ENCODE assay signal across 21 cellular contexts in genomic region chr2:165508927-165509326, GRCh38. TPM values are rescaled to one million over a fixed set of nuclear protein-coding genes. Genes with fewer than 3 reads are reported as not detected.
DNase-seq lines count a peak whose midpoint lies in the region; ATAC-seq, FAIRE-seq and TF ChIP-seq lines count a peak whose summit lies in the region.
"Had no signal": no experiment of that assay in that cellular context is flagged by ENCODE, and none has a peak within 500 bp of the region (broad histone marks: within the 10 kb centered on the region; RNA-seq: fewer than 3 reads in every experiment).

No MANE protein-coding gene starts in this region.

- DNase-seq in ELR (ENCODE audit: low read depth), result peak; percentile 15
- peak; percentile 74 for DNase-seq in PC-3
- peak; percentile 16 for DNase-seq in bronchial epithelial cell (ENCODE audit: low read depth)
- DNase-seq in foreskin keratinocyte, result no peak
- DNase-seq in LoVo (ENCODE audit: low spot score), result no peak
- DNase-seq: 8988T; C1 segment of cervical spinal cord; Calu3; CD4-positive, alpha-beta memory T cell; COR-L47; DMS153; DND-41; GDM1; GM23248; H7; HCEC 1CT had no signal

- H3K27ac ChIP-seq in PC-3 (ENCODE audit: low read length), result no peak overlapping the region
- no peak overlapping the region for H3K27ac ChIP-seq in foreskin keratinocyte
- H3K27ac ChIP-seq: GM23248 had no signal

- POLR2A ChIA-PET in PC-3 (lab: Charles Lee; ENCODE audit: unreplicated experiment), result interaction anchor here (0.6 kb wide), 1 partner anchor 103 kb away, joined by 5 read pairs; no protein-coding TSS in a partner anchor

- H4K20me1 ChIP-seq in PC-3 (ENCODE audit: low read length), result no peaks in the 10 kb centered on the region

- H3K4me3 ChIP-seq in PC-3 (ENCODE audit: low read length) (no peak overlapping the region), bronchial epithelial cell (ENCODE audit: low read depth, low read length) (no peak overlapping the region)
- H3K4me3 ChIP-seq: GM12878, GM23248 had no signal

- TF ChIP-seq CTCF in PC-3 (conservative IDR thresholded peaks at IDR 0.05; ENCODE audit: low read depth, low read length) (no peak), bronchial epithelial cell (IDR thresholded peaks at IDR 0.05; ENCODE audit: insufficient read depth, low read length, severe bottlenecking) (no peak), foreskin keratinocyte (conservative IDR thresholded peaks at IDR 0.05) (no peak)

- no peaks in the 10 kb centered on the region for H3K27me3 ChIP-seq in PC-3 (ENCODE audit: low read length)
- H3K27me3 ChIP-seq in bronchial epithelial cell (ENCODE audit: control insufficient read depth, insufficient read depth, low read length), result no peaks in the 10 kb centered on the region
- no peaks in the 10 kb centered on the region for H3K27me3 ChIP-seq in foreskin keratinocyte

- no peak overlapping the region for H2AFZ ChIP-seq in PC-3 (ENCODE audit: low read length)
- H2AFZ ChIP-seq: GM23248 had no signal

- H3K4me1 ChIP-seq in PC-3 (ENCODE audit: insufficient read depth, low read length), result peaks cover 6% of the 10 kb centered on the region
- H3K4me1 ChIP-seq in foreskin keratinocyte, result no peaks in the 10 kb centered on the region

- H3K4me2 ChIP-seq in PC-3 (ENCODE audit: low read length), result no peak overlapping the region

- no peak overlapping the region for H3K9ac ChIP-seq in PC-3 (ENCODE audit: low read length)
- H3K9ac ChIP-seq: GM23248 had no signal

- no peaks in the 10 kb centered on the region for H3K9me3 ChIP-seq in PC-3 (ENCODE audit: low read length)

- no peaks in the 10 kb centered on the region for H3K9me2 ChIP-seq in PC-3 (replicated peaks; ENCODE audit: low read length)

- no peaks in the 10 kb centered on the region for H3K79me2 ChIP-seq in PC-3 (ENCODE audit: low read length)

- FAIRE-seq in bronchial epithelial cell (lab: Jason Lieb, UNC), result no peak
- FAIRE-seq: GM12878, H1 had no signal

- no peaks in the 10 kb centered on the region for H3F3A ChIP-seq in PC-3 (ENCODE audit: low read length, unreplicated experiment)

- intact Hi-C loops in PC-3 (cut with micrococcal nuclease), result loop anchor here (2.0 kb wide), 1 partner anchor 78 kb away; no protein-coding TSS in a partner anchor

- ATAC-seq in PC-3 (peak; percentile 93), foreskin keratinocyte (peak; percentile 59), GM18907 (IDR thresholded peaks at IDR 0.05; ENCODE audit: unreplicated experiment) (no peak), GM19328 (IDR thresholded peaks at IDR 0.05; ENCODE audit: unreplicated experiment) (no peak), HG03442 (IDR thresholded peaks at IDR 0.05; ENCODE audit: unreplicated experiment) (no peak)
- ATAC-seq: GM12878 had no signal

- BruUV-seq in PC-3 (replicated peaks; lab: Mats Ljungman, UMichigan), result no TSS peak

- CTCF ChIA-PET in PC-3 (lab: Charles Lee), result interaction anchor here (0.5 to 0.6 kb wide), 2 partner anchors 22 to 107 kb away, joined by 3 read pairs; no protein-coding TSS in a partner anchor

- H3K36me3 ChIP-seq in PC-3 (ENCODE audit: low read depth, low read length) (no peaks in the 10 kb centered on the region), bronchial epithelial cell (ENCODE audit: control insufficient read depth, insufficient read depth, low read length) (no peaks in the 10 kb centered on the region)

RNA-seq across cellular contexts. Expression of gene CSRNP3, which starts 39.4 kb away (rescaled TPM):
- total RNA-seq in PC-3 (2014; rRNA removed) (2.2 and 8.3 TPM in 2 replicates), bronchial epithelial cell (0.26 and 0.38 TPM in 2 replicates), foreskin keratinocyte (1.0 and 1.5 TPM in 2 replicates)
- polyA plus RNA-seq in foreskin keratinocyte, result 0.57 TPM in 2 replicates
- total RNA-seq: CD4-positive, alpha-beta memory T cell had no signal
- polyA plus RNA-seq: CD4-positive, alpha-beta memory T cell had no signal

Comparison
In these comparisons a context has a peak if more than half of its experiments do, and no peak if none do; other contexts are left out.
1. DNase-seq: peak in ELR (single experiment), PC-3 (single experiment) and bronchial epithelial cell (single experiment); none in foreskin keratinocyte (0 of 2) and LoVo (single experiment).
2. ATAC-seq: peak in PC-3 (single experiment) and foreskin keratinocyte (single experiment); none in GM18907 (single experiment), GM19328 (single experiment) and HG03442 (single experiment).